Comparison of ENCODE assay signal across 8 cellular contexts in the genomic region with DNA sequence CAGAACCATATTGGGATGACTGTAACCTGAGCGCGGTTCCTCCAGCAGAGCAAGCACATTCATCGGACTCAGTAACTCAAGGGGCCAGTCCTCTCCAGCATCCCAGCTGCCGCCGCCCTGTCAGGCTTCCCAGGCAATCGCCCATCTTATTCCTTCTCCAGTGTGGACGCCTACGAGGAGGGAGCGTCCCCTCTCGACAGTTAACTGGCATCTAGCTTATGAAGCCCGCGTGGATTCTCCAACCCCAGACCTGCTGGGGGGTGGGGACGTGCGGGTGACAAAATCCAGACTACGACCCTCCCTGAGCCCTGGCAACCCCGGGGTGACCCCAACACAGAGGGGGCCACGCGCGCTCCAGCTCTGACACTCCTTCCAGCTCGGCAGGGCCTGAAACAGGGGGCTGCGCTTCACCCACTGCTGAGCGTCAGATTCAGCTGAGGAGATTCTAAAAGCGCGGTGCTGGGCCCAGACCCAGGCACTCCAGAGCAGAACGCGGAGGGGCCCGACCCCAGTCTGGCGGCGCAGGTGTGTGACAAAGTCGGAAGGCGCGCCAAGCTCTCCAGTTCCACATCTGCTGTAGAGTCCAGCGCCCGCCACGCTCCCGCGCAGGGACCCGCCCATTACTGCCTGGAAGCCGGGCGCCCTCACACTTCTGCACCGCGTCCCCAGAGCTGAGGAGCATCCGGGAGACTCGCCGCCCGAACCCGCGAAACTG. TPM values are rescaled to one million over a fixed set of nuclear protein-coding genes. Genes with fewer than 3 reads are reported as not detected.
DNase-seq lines count a peak whose midpoint lies in the region; ATAC-seq and TF ChIP-seq lines count a peak whose summit lies in the region.

No MANE protein-coding gene starts in this region.

- H3K79me1 ChIP-seq in mesendoderm (ENCODE audit: low read length): no peaks in the 10 kb centered on the region

- H3K18ac ChIP-seq in mesendoderm (ENCODE audit: low read length): peak overlapping the region; percentile 86

- no peaks in the 10 kb centered on the region for H3K27me3 ChIP-seq in CD4-positive, CD25-positive, alpha-beta regulatory T cell (ENCODE audit: control insufficient read depth, insufficient read depth, low read length)
- no peaks in the 10 kb centered on the region for H3K27me3 ChIP-seq in mesendoderm (ENCODE audit: insufficient read depth, low read length, poor library complexity)

- H3K4me1 ChIP-seq in CD4-positive, CD25-positive, alpha-beta regulatory T cell (ENCODE audit: control insufficient read depth, insufficient read depth, low read length, poor library complexity, severe bottlenecking): peaks cover 8% of the 10 kb centered on the region
- H3K4me1 ChIP-seq in mesendoderm (ENCODE audit: control insufficient read depth, low read depth, low read length): no peaks in the 10 kb centered on the region

- ATAC-seq in CD4-positive, CD25-positive, alpha-beta regulatory T cell (ENCODE audit: low read depth in 2 of 2): peak; percentile 60 to 67
- peak; percentile 52 for ATAC-seq in HG03025 (IDR thresholded peaks at IDR 0.05; ENCODE audit: low FRiP score, unreplicated experiment)

- no peaks in the 10 kb centered on the region for H3K36me3 ChIP-seq in CD4-positive, CD25-positive, alpha-beta regulatory T cell (ENCODE audit: control insufficient read depth, insufficient read depth, low read length)
- H3K36me3 ChIP-seq in mesendoderm (ENCODE audit: control insufficient read depth, insufficient read depth, low read length): no peaks in the 10 kb centered on the region

- H3K36me3 Mint-ChIP-seq in CD4-positive, CD25-positive, alpha-beta regulatory T cell: peaks cover 3% of the 10 kb centered on the region
- H3K36me3 Mint-ChIP-seq in endothelial cell (ENCODE audit: low read depth, unreplicated experiment): no peaks in the 10 kb centered on the region

- H2AK5ac ChIP-seq in mesendoderm (ENCODE audit: low read length): no peak overlapping the region

- peak overlapping the region; percentile 85 for H3K9ac ChIP-seq in mesendoderm (ENCODE audit: low read length)

- H3K4me3 Mint-ChIP-seq in CD4-positive, CD25-positive, alpha-beta regulatory T cell: peak overlapping the region; percentile 92 to 100 (median 96)
- H3K4me3 Mint-ChIP-seq in endothelial cell (ENCODE audit: unreplicated experiment): peak overlapping the region; percentile 95

- H4K5ac ChIP-seq in mesendoderm (ENCODE audit: low read length): no peak overlapping the region

- H3K27ac ChIP-seq in CD4-positive, CD25-positive, alpha-beta regulatory T cell (ENCODE audit: insufficient read depth, low read length, poor library complexity, severe bottlenecking): peak overlapping the region; percentile 64
- peak overlapping the region; percentile 82 for H3K27ac ChIP-seq in mesendoderm (ENCODE audit: low read depth, low read length)

- H2BK15ac ChIP-seq in mesendoderm (replicated peaks; ENCODE audit: low read depth): no peak overlapping the region

- no peak overlapping the region for H2BK120ac ChIP-seq in mesendoderm (ENCODE audit: low read depth, low read length)

- peak overlapping the region; percentile 56 for H3K4ac ChIP-seq in mesendoderm (ENCODE audit: low read depth, low read length)

- no peak overlapping the region for H2BK5ac ChIP-seq in mesendoderm (ENCODE audit: low read length)

- no peaks in the 10 kb centered on the region for H3K79me2 ChIP-seq in mesendoderm (ENCODE audit: control insufficient read depth, insufficient read depth, low read length)

- H3K23ac ChIP-seq in mesendoderm (ENCODE audit: low read length): peak overlapping the region; percentile 30

- peak overlapping the region; percentile 71 to 94 (median 90) for H3K27ac Mint-ChIP-seq in CD4-positive, CD25-positive, alpha-beta regulatory T cell
- no peak overlapping the region for H3K27ac Mint-ChIP-seq in endothelial cell (ENCODE audit: unreplicated experiment)

- TF ChIP-seq CTCF in endothelial cell (IDR thresholded peaks at IDR 0.05; ENCODE audit: unreplicated experiment): no peak

- H4K8ac ChIP-seq in mesendoderm (ENCODE audit: low read depth, low read length): no peak overlapping the region

- peaks cover 0 to 7% of the 10 kb centered on the region in 2 experiments for H3K9me3 ChIP-seq in CD4-positive, CD25-positive, alpha-beta regulatory T cell (ENCODE audit: control insufficient read depth in 2 of 2, low read length in 2 of 2)

- H3K27me3 Mint-ChIP-seq in CD4-positive, CD25-positive, alpha-beta regulatory T cell: no peaks in the 10 kb centered on the region
- H3K27me3 Mint-ChIP-seq in endothelial cell (ENCODE audit: unreplicated experiment): peaks cover 5% of the 10 kb centered on the region

- H3K4me3 ChIP-seq in CD4-positive, CD25-positive, alpha-beta regulatory T cell (ENCODE audit: low read depth, low read length): peak overlapping the region; percentile 70
- peak overlapping the region; percentile 71 for H3K4me3 ChIP-seq in mesendoderm (ENCODE audit: low read length)

- peak in 1 of 3 donors; percentile 1 for DNase-seq in CD4-positive, CD25-positive, alpha-beta regulatory T cell
- DNase-seq in NCI-H1694 treated with DMSO at 0.1 percent for 48 hours (lab: John Stamatoyannopoulos, UW) (peak; percentile 98), T1000 (lab: John Stamatoyannopoulos, UW) (peak; percentile 27), endothelial cell (ENCODE audit: low spot score) (peak; percentile 74), mesendoderm (peak; percentile 90), stromal cell of bone marrow (ENCODE audit: low read depth) (peak; percentile 21)

- peaks cover 0 to 12% (median 3%) of the 10 kb centered on the region in 7 donors for H3K9me3 Mint-ChIP-seq in CD4-positive, CD25-positive, alpha-beta regulatory T cell
- peaks cover 4% of the 10 kb centered on the region for H3K9me3 Mint-ChIP-seq in endothelial cell (ENCODE audit: unreplicated experiment)

- peak overlapping the region; percentile 91 for H3K56ac ChIP-seq in mesendoderm (ENCODE audit: low read length)

- H3K4me1 Mint-ChIP-seq in CD4-positive, CD25-positive, alpha-beta regulatory T cell: peaks cover 0 to 27% (median 15%) of the 10 kb centered on the region in 4 donors
- H3K4me1 Mint-ChIP-seq in endothelial cell (ENCODE audit: unreplicated experiment): no peaks in the 10 kb centered on the region

- TF ChIP-seq POLR2A in GM18526 (IDR thresholded peaks at IDR 0.05; ENCODE audit: extremely low read depth, insufficient read length): peak; percentile 78

- H3K4me2 ChIP-seq in mesendoderm (ENCODE audit: low read length): peak overlapping the region; percentile 85

- no CpG with 5 or more reads among the region's 48 CpGs for WGBS in mesendoderm (ENCODE audit: extremely low coverage, insufficient coverage, low lambda C conversion rate)

RNA-seq across cellular contexts. Expression of gene ESR2, which starts 43.9 kb away (rescaled TPM):
- not detected for total RNA-seq in CD4-positive, CD25-positive, alpha-beta regulatory T cell
- polyA plus RNA-seq in CD4-positive, CD25-positive, alpha-beta regulatory T cell: under 1 TPM; 0.14 to 0.40 (median 0.18) TPM
- not detected for total RNA-seq in endothelial cell (ENCODE audit: unreplicated experiment)
- 0.06 TPM for polyA plus RNA-seq in mesendoderm (2013, experiment 1 of 2)
- 0.06 TPM for polyA plus RNA-seq in mesendoderm (2013, experiment 2 of 2)

RNA-seq across cellular contexts. Expression of gene MTHFD1, which starts 50.1 kb away (rescaled TPM):
- 38.7 TPM for total RNA-seq in CD4-positive, CD25-positive, alpha-beta regulatory T cell
- polyA plus RNA-seq in CD4-positive, CD25-positive, alpha-beta regulatory T cell: 10 to 100 TPM; 39.6 to 60.4 (median 45.5) TPM
- total RNA-seq in endothelial cell (ENCODE audit: unreplicated experiment): 43.7 TPM
- polyA plus RNA-seq in mesendoderm (2013, experiment 1 of 2): 207 TPM
- polyA plus RNA-seq in mesendoderm (2013, experiment 2 of 2): 208 TPM
